Comparison of ENCODE assay signal across 17 cellular contexts in the genomic region with DNA sequence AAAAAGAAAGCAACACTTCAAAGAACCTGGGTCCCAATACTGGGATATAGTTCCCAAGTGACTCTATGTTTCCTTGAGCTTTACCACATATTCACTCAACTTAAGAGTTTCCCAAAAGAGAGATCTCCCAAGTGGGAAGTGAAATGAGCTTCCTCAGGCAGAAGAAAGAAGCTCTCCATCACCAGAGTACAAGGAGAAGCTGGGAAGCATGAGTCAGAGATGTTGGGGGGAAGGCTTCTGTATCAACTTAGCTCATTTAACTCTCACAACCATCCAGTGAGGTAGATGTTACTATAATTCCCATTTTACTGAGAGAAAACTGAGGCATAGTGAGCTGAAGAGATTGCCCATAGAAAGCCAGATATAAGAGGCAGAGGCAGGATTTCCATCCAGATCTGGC. TPM values are rescaled to one million over a fixed set of nuclear protein-coding genes. Genes with fewer than 3 reads are reported as not detected.
A peak's percentile ranks its signal among the peaks of the same experiment; 100 is the strongest.
DNase-seq lines count a peak whose midpoint lies in the region; ATAC-seq and TF ChIP-seq lines count a peak whose summit lies in the region.
"Had no signal": no experiment of that assay in that cellular context is flagged by ENCODE, and none has a peak within 500 bp of the region (broad histone marks: within the 10 kb centered on the region; RNA-seq: fewer than 3 reads in every experiment).

No MANE protein-coding gene starts in this region.

- ATAC-seq in HG03439 (IDR thresholded peaks at IDR 0.05; ENCODE audit: unreplicated experiment): no peak
- ATAC-seq: Panc1, SK-N-SH treated with all-trans-retinoic acid at 6 μM for 48 hours had no signal

- peak overlapping the region; percentile 11 for H2BK120ac ChIP-seq in trophoblast cell (ENCODE audit: insufficient read depth, low read length, poor library complexity)

- no peak overlapping the region for H2AK5ac ChIP-seq in trophoblast cell (ENCODE audit: low read length)

- no peak overlapping the region for H4K8ac ChIP-seq in trophoblast cell (ENCODE audit: low read depth, low read length)

- H3K4me3 ChIP-seq in fibroblast of the aortic adventitia (ENCODE audit: low read depth, low read length): no peak overlapping the region
- H3K4me3 ChIP-seq in trophoblast cell (ENCODE audit: low read depth, low read length): no peak overlapping the region
- H3K4me3 ChIP-seq: BLaER1, HAP-1 had no signal

- H3K27me3 ChIP-seq in trophoblast cell (ENCODE audit: insufficient read depth, low read length): no peaks in the 10 kb centered on the region
- H3K27me3 ChIP-seq: BLaER1 had no signal

- no peak overlapping the region for H3K9ac ChIP-seq in trophoblast cell (ENCODE audit: low read length)
- H3K9ac ChIP-seq: BLaER1 had no signal

- H4K91ac ChIP-seq in trophoblast cell (ENCODE audit: low read depth, low read length): no peak overlapping the region

- no peaks in the 10 kb centered on the region for H3K79me2 ChIP-seq in trophoblast cell (ENCODE audit: control insufficient read depth, insufficient read depth, low read length, poor library complexity)

- H4K12ac ChIP-seq in trophoblast cell (ENCODE audit: low read depth, low read length): no peak overlapping the region

- H3K4ac ChIP-seq in trophoblast cell (ENCODE audit: low read depth, low read length): no peak overlapping the region

- H2BK5ac ChIP-seq in trophoblast cell (ENCODE audit: low read depth, low read length, poor library complexity): peak overlapping the region; percentile 24

- H3K4me2 ChIP-seq in trophoblast cell (ENCODE audit: low read length): no peak overlapping the region
- H3K4me2 ChIP-seq: BLaER1 had no signal

- H3K9me3 ChIP-seq in trophoblast cell (ENCODE audit: insufficient read depth, low read depth, low read length): no peaks in the 10 kb centered on the region
- H3K9me3 ChIP-seq: BLaER1, HAP-1 had no signal

- no peak for TF ChIP-seq CTCF in fibroblast of the aortic adventitia (IDR thresholded peaks at IDR 0.05; ENCODE audit: insufficient read depth, low read length)

- H3K27ac ChIP-seq in trophoblast cell (ENCODE audit: low read depth, low read length): no peak overlapping the region
- H3K27ac ChIP-seq: BLaER1 had no signal

- peaks cover 13% of the 10 kb centered on the region for H3K79me1 ChIP-seq in trophoblast cell (ENCODE audit: low read length)

- DNase-seq in HT1080 (ENCODE audit: low read depth) (peak; percentile 64), amniotic epithelial cell (ENCODE audit: low read depth) (peak; percentile 1), fibroblast of the aortic adventitia (ENCODE audit: low read depth) (peak; percentile 11), trophoblast cell (no peak), NCI-H345 treated with DMSO at 0.1 percent for 48 hours (lab: John Stamatoyannopoulos, UW; ENCODE audit: unreplicated experiment) (no peak)
- no peak for DNase-seq in stimulated activated naive CD4-positive, alpha-beta T cell treated with Interleukin-2 at 50 U/mL for 16 hours (lab: John Stamatoyannopoulos, UW)
- DNase-seq: NCI-H2081 treated with DMSO at 0.1 percent for 48 hours, NCI-H526, SHP77 had no signal

- H2AFZ ChIP-seq in trophoblast cell (ENCODE audit: insufficient read depth, low read length, poor library complexity): no peak overlapping the region

- H3K4me1 ChIP-seq in trophoblast cell (ENCODE audit: control insufficient read depth in 1 of 2, insufficient read depth in 2 of 2, low read length in 2 of 2): peaks cover 8 to 19% of the 10 kb centered on the region in 2 experiments
- H3K4me1 ChIP-seq: BLaER1, HAP-1 had no signal

- no peak overlapping the region for H3K18ac ChIP-seq in trophoblast cell (ENCODE audit: low read length)

- H2BK12ac ChIP-seq in trophoblast cell (ENCODE audit: low read length): peak overlapping the region; percentile 94

- H3K23ac ChIP-seq in trophoblast cell (ENCODE audit: low read length): no peak overlapping the region

- no peaks in the 10 kb centered on the region for H3K36me3 ChIP-seq in trophoblast cell (ENCODE audit: control insufficient read depth in 1 of 2, insufficient read depth in 2 of 2, low read length in 2 of 2)
- H3K36me3 ChIP-seq: BLaER1, HAP-1 had no signal

- H3K14ac ChIP-seq in trophoblast cell (ENCODE audit: low read length): no peak overlapping the region

RNA-seq across cellular contexts. Expression of gene TRIM42, which starts 47.0 kb away (rescaled TPM):
- not detected in 2 replicates for total RNA-seq in HT1080 (2014; rRNA removed; shearing (Covaris generic))
- not detected in 2 replicates for polyA plus RNA-seq in HT1080 (2015; cell fraction: cytosol; rRNA removed)
- polyA plus RNA-seq in HT1080 (2015; cell fraction: nucleus; rRNA removed): not detected in 2 replicates
- not detected in 2 replicates for total RNA-seq in fibroblast of the aortic adventitia (ENCODE audit: low replicate concordance)
- polyA plus RNA-seq in trophoblast cell (2013): 0.01 and 0.03 TPM in 2 replicates
- total RNA-seq: Daoy had no signal
- polyA plus RNA-seq: AG04450, IgD-negative memory B cell had no signal

Comparison
In these comparisons a context has a peak if more than half of its experiments do, and no peak if none do; other contexts are left out.
1. DNase-seq: peak in HT1080 (single experiment), amniotic epithelial cell (single experiment) and fibroblast of the aortic adventitia (single experiment); none in trophoblast cell (0 of 2), NCI-H345 treated with DMSO at 0.1 percent for 48 hours (single experiment) and stimulated activated naive CD4-positive, alpha-beta T cell treated with Interleukin-2 at 50 U/mL for 16 hours (single experiment).